Comparison of ENCODE assay signal across 32 cellular contexts in the genomic region with DNA sequence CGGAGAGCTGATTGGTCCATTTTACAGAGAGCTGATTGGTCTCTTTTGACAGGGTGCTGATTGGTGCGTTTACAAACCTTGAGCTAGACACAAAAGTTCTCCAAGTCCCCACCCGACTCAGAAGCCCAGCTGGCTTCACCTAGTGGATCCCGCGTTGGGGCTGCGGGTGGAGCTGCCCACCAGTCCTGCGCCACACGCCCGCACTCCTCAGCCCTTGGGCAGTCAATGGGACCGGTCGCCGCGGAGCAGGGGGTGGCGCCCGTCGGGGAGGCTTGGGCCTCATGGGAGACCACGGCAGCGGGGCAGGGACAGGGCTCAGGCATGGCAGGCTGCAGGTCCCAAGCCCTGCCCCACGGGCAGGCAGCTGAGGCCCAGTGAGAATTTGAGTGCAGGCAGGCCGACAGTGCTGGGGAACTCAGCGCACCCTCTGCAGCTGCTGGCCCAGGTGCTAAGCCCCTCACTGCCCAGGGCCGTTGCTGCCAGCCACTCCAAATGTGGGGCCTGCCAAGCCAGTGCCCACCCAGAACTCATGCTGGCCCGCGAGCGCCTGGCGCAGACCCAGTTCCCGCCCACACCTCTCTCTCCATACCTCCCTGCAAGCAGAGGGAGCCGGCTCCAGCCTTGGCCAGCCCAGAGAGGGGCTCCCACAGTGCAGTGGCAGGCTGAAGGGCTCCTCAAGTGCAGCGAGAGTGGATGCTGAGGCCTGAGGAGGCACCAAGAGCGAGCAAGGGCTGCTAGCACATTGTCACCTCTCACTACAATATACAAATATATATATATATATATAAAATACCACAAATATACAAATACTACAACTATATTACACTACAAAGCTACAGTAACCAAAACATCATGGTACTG.
"Had no signal": no experiment of that assay in that cellular context is flagged by ENCODE, and none has a peak within 500 bp of the region (broad histone marks: within the 10 kb centered on the region; RNA-seq: fewer than 3 reads in every experiment).

No MANE protein-coding gene starts in this region.

- H3K9me3 ChIP-seq: colonic mucosa, gastrocnemius medialis had no signal

- FAIRE-seq: endometrium had no signal

- H3K27ac Mint-ChIP-seq: activated B cell treated with CpG ODN at 0.5 μM for 24 hours; activated CD8-positive, alpha-beta T cell treated with anti-CD3 and anti-CD28 coated beads for 36 hours; activated naive CD4-positive, alpha-beta T cell treated with anti-CD3 and anti-CD28 coated beads, Interleukin-2, amount 10 ng/mL, durations not matched to agents 7 days and 5 days; activated naive CD4-positive, alpha-beta T cell treated with anti-CD3 and anti-CD28 coated beads, Interleukin-2, amount 50 U/mL, for 72 hours; activated naive CD8-positive, alpha-beta T cell treated with anti-CD3 and anti-CD28 coated beads, Interleukin-2, amount 10 ng/mL, durations not matched to agents 7 days and 5 days; activated T-helper 1 cell treated with anti-CD3 and anti-CD28 coated beads, Interleukin-12 subunit alpha, Interleukin-12 subunit beta, Interleukin-2, Interleukin-4 antibody, amounts not matched to agents 30 ng/mL and 10 ng/mL and 1 ng/mL, durations not matched to agents 14 hours and 24 hours and 36 hours; activated T-helper 2 cell treated with anti-CD3 and anti-CD28 coated beads, Interferon-gamma antibody, Interleukin-2, Interleukin-4, amounts not matched to agents 10 μg/mL and 5 μg/mL and 100 μg/mL, durations not matched to agents 14 hours and 24 hours and 36 hours; brain; T-helper 17 cell; T-helper 2 cell treated with Interferon-gamma antibody and Interleukin-4, amounts not matched to agents 5 μg/mL and 100 μg/mL, for 36 hours had no signal

- H3K36me3 Mint-ChIP-seq: activated naive CD4-positive, alpha-beta T cell treated with anti-CD3 and anti-CD28 coated beads, Interleukin-2, amount 10 ng/mL, durations not matched to agents 7 days and 5 days; activated naive CD8-positive, alpha-beta T cell treated with anti-CD3 and anti-CD28 coated beads, Interleukin-2, amount 10 ng/mL, durations not matched to agents 7 days and 5 days had no signal

- H3K4me3 Mint-ChIP-seq: activated B cell treated with CpG ODN at 0.5 μM for 24 hours; activated CD8-positive, alpha-beta T cell treated with anti-CD3 and anti-CD28 coated beads for 36 hours; activated naive CD4-positive, alpha-beta T cell treated with anti-CD3 and anti-CD28 coated beads, Interleukin-2, amount 10 ng/mL, durations not matched to agents 7 days and 5 days; activated naive CD8-positive, alpha-beta T cell treated with anti-CD3 and anti-CD28 coated beads, Interleukin-2, amount 10 ng/mL, durations not matched to agents 7 days and 5 days; activated T-helper 1 cell treated with anti-CD3 and anti-CD28 coated beads, Interleukin-12 subunit alpha, Interleukin-12 subunit beta, Interleukin-2, Interleukin-4 antibody, amounts not matched to agents 30 ng/mL and 10 ng/mL and 1 ng/mL, durations not matched to agents 14 hours and 24 hours and 36 hours; brain; T-helper 17 cell; T-helper 2 cell treated with Interferon-gamma antibody and Interleukin-4, amounts not matched to agents 5 μg/mL and 100 μg/mL, for 36 hours had no signal

- H3K27ac ChIP-seq: ascending aorta, breast epithelium, cardiac muscle cell, colonic mucosa, gastrocnemius medialis, WERI-Rb-1 had no signal

- DNase-seq: activated B cell treated with CpG ODN at 0.5 μM for 24 hours; activated CD4-positive, alpha-beta T cell treated with anti-CD3 and anti-CD28 coated beads for 48 hours; activated CD4-positive, alpha-beta T cell treated with anti-CD3 and anti-CD28 coated beads, Interleukin-2, amount 50 U/mL, for 1 hour; activated CD4-positive, alpha-beta T cell treated with anti-CD3 and anti-CD28 coated beads, Interleukin-2, amount 50 U/mL, for 48 hours; activated CD8-positive, alpha-beta memory T cell treated with anti-CD3 and anti-CD28 coated beads for 24 hours; activated CD8-positive, alpha-beta T cell treated with anti-CD3 and anti-CD28 coated beads for 36 hours; activated effector memory CD4-positive, alpha-beta T cell treated with anti-CD3 and anti-CD28 coated beads, Interleukin-2, amount 50 U/mL, for 16 hours; activated naive CD4-positive, alpha-beta T cell treated with anti-CD3 and anti-CD28 coated beads, Interleukin-2, amount 10 ng/mL, durations not matched to agents 7 days and 5 days; activated naive CD8-positive, alpha-beta T cell treated with anti-CD3 and anti-CD28 coated beads, Interleukin-2, amount 10 ng/mL, durations not matched to agents 7 days and 5 days; activated T-cell treated with anti-CD3 and anti-CD28 coated beads, Interleukin-2, amount 50 U/mL, for 48 hours; central memory CD4-positive, alpha-beta T cell; cerebellar nuclear complex; colonic mucosa; effector CD8-positive, alpha-beta T cell; foreskin fibroblast; gastrocnemius medialis; glutamatergic neuron; T-helper 1 cell; T-helper 17 cell; T1000; WERI-Rb-1 had no signal

- H3K4me1 ChIP-seq: breast epithelium, colonic mucosa had no signal

- H3K4me1 Mint-ChIP-seq: activated B cell treated with CpG ODN at 0.5 μM for 24 hours; activated naive CD4-positive, alpha-beta T cell treated with anti-CD3 and anti-CD28 coated beads, Interleukin-2, amount 10 ng/mL, durations not matched to agents 7 days and 5 days; activated naive CD8-positive, alpha-beta T cell treated with anti-CD3 and anti-CD28 coated beads, Interleukin-2, amount 10 ng/mL, durations not matched to agents 7 days and 5 days; T-helper 17 cell had no signal

- H3K36me3 ChIP-seq: breast epithelium, cardiac muscle cell, colonic mucosa, gastrocnemius medialis, WERI-Rb-1 had no signal

- H3K4me3 ChIP-seq: ascending aorta, breast epithelium, cardiac muscle cell, colonic mucosa, gastrocnemius medialis had no signal

- ATAC-seq: activated CD4-positive, CD25-positive, alpha-beta regulatory T cell treated with anti-CD3 and anti-CD28 coated beads, Interleukin-2, amount 50 U/mL, for 24 hours; activated CD8-positive, alpha-beta T cell treated with anti-CD3 and anti-CD28 coated beads for 36 hours; activated naive CD4-positive, alpha-beta T cell treated with anti-CD3 and anti-CD28 coated beads, Interleukin-2, amount 50 U/mL, for 72 hours; esophagus mucosa; gastrocnemius medialis; T-helper 17 cell had no signal

- H3K27me3 ChIP-seq: ascending aorta, breast epithelium, cardiac muscle cell, colonic mucosa, gastrocnemius medialis had no signal

- H3K27me3 Mint-ChIP-seq: activated CD8-positive, alpha-beta T cell treated with anti-CD3 and anti-CD28 coated beads for 36 hours; activated naive CD8-positive, alpha-beta T cell treated with anti-CD3 and anti-CD28 coated beads, Interleukin-2, amount 10 ng/mL, durations not matched to agents 7 days and 5 days; brain had no signal
